Comparison of ENCODE assay signal across 8 cellular contexts in genomic region chr17:44186307-44187130, GRCh38. TPM values are rescaled to one million over a fixed set of nuclear protein-coding genes. Genes with fewer than 3 reads are reported as not detected.
DNase-seq lines count a peak whose midpoint lies in the region; ATAC-seq and TF ChIP-seq lines count a peak whose summit lies in the region.

TMUB2 (plus strand) TSS chr17:44186972; CDS start chr17:44187709, 737 bp downstream.

- H3K4me1 ChIP-seq in RWPE2 (ENCODE audit: insufficient read depth, poor library complexity, severe bottlenecking) = peaks cover 7% of the 10 kb centered on the region

- peaks cover 44% of the 10 kb centered on the region for H3K36me3 ChIP-seq in RWPE2 (ENCODE audit: low read depth)

- peak within 1 kb of the TSS; percentile 97 for H3K27ac Mint-ChIP-seq in activated T-helper 2 cell treated with anti-CD3 and anti-CD28 coated beads, Interferon-gamma antibody, Interleukin-2, Interleukin-4, amounts not matched to agents 10 μg/mL and 5 μg/mL and 100 μg/mL, durations not matched to agents 14 hours and 24 hours and 36 hours
- H3K27ac Mint-ChIP-seq in naive thymus-derived CD8-positive, alpha-beta T cell = peak within 1 kb of the TSS; percentile 98 to 100 (median 100)

- no peaks in the 10 kb centered on the region for H3K9me3 Mint-ChIP-seq in activated T-helper 2 cell treated with anti-CD3 and anti-CD28 coated beads, Interferon-gamma antibody, Interleukin-2, Interleukin-4, amounts not matched to agents 10 μg/mL and 5 μg/mL and 100 μg/mL, durations not matched to agents 14 hours and 24 hours and 36 hours
- no peaks in the 10 kb centered on the region for H3K9me3 Mint-ChIP-seq in naive thymus-derived CD8-positive, alpha-beta T cell

- peak within 1 kb of the TSS; percentile 98 for H3K4me3 Mint-ChIP-seq in activated T-helper 2 cell treated with anti-CD3 and anti-CD28 coated beads, Interferon-gamma antibody, Interleukin-2, Interleukin-4, amounts not matched to agents 10 μg/mL and 5 μg/mL and 100 μg/mL, durations not matched to agents 14 hours and 24 hours and 36 hours (ENCODE audit: low read depth)
- peak within 1 kb of the TSS; percentile 95 to 100 (median 99) for H3K4me3 Mint-ChIP-seq in naive thymus-derived CD8-positive, alpha-beta T cell

- H3K27me3 ChIP-seq in RWPE2 (ENCODE audit: insufficient read depth, poor library complexity, severe bottlenecking) = no peaks in the 10 kb centered on the region

- peak; percentile 99 for DNase-seq in EH (ENCODE audit: low read depth)
- peak; percentile 98 for DNase-seq in H4 (ENCODE audit: low spot score)
- DNase-seq in LoVo (ENCODE audit: low spot score) = peak; percentile 100
- DNase-seq in RWPE2 (ENCODE audit: low spot score) = peak; percentile 99
- DNase-seq in activated T-helper 2 cell treated with anti-CD3 and anti-CD28 coated beads, Interferon-gamma antibody, Interleukin-2, Interleukin-4, amounts not matched to agents 10 μg/mL and 5 μg/mL and 100 μg/mL, durations not matched to agents 14 hours and 24 hours and 36 hours (ENCODE audit: low spot score) = peak; percentile 99
- peak; percentile 99 for DNase-seq in fibroblast of mammary gland (ENCODE audit: low read depth)
- peak; percentile 98 to 100 (median 99) for DNase-seq in naive thymus-derived CD8-positive, alpha-beta T cell
- peak; percentile 98 to 100 (median 99) for DNase-seq in stimulated activated naive CD4-positive, alpha-beta T cell (lab: John Stamatoyannopoulos, UW)

- ATAC-seq in RWPE2 (ENCODE audit: low read depth) = peak; percentile 75
- ATAC-seq in naive thymus-derived CD8-positive, alpha-beta T cell = peak; percentile 88 to 90

- H3K27me3 Mint-ChIP-seq in activated T-helper 2 cell treated with anti-CD3 and anti-CD28 coated beads, Interferon-gamma antibody, Interleukin-2, Interleukin-4, amounts not matched to agents 10 μg/mL and 5 μg/mL and 100 μg/mL, durations not matched to agents 14 hours and 24 hours and 36 hours (ENCODE audit: low read depth) = no peaks in the 10 kb centered on the region
- no peaks in the 10 kb centered on the region for H3K27me3 Mint-ChIP-seq in naive thymus-derived CD8-positive, alpha-beta T cell

- H3K4me3 ChIP-seq in RWPE2 (ENCODE audit: severe bottlenecking) (peak within 1 kb of the TSS; percentile 52), fibroblast of mammary gland (ENCODE audit: control insufficient read depth, low read depth, low read length) (peak within 1 kb of the TSS; percentile 95)

- peaks cover 39% of the 10 kb centered on the region for H3K36me3 Mint-ChIP-seq in activated T-helper 2 cell treated with anti-CD3 and anti-CD28 coated beads, Interferon-gamma antibody, Interleukin-2, Interleukin-4, amounts not matched to agents 10 μg/mL and 5 μg/mL and 100 μg/mL, durations not matched to agents 14 hours and 24 hours and 36 hours (ENCODE audit: low read depth)
- peaks cover 0 to 34% (median 5%) of the 10 kb centered on the region in 3 donors for H3K36me3 Mint-ChIP-seq in naive thymus-derived CD8-positive, alpha-beta T cell

- no peak for TF ChIP-seq CTCF in RWPE2 (IDR thresholded peaks at IDR 0.05; ENCODE audit: poor library complexity, severe bottlenecking)
- TF ChIP-seq CTCF in fibroblast of mammary gland (conservative IDR thresholded peaks at IDR 0.05; ENCODE audit: control insufficient read depth, insufficient read depth, low read depth, low read length) = no peak

- POLR2A ChIA-PET in naive thymus-derived CD8-positive, alpha-beta T cell (lab: Charles Lee) = interaction anchor here (0.5 to 6.3 kb wide), 20 partner anchors 13 to 975 kb away, joined by 3 to 111 read pairs (median 6); partner anchors contain the start of genes ASB16, ATXN7L3, HDAC5 and HEXIM2

- intact Hi-C loops in activated T-helper 2 cell treated with anti-CD3 and anti-CD28 coated beads, Interferon-gamma antibody, Interleukin-2, Interleukin-4, amounts not matched to agents 10 μg/mL and 5 μg/mL and 100 μg/mL, durations not matched to agents 14 hours and 24 hours and 36 hours (cut with micrococcal nuclease) = loop anchor here (1.0 kb wide), 2 partner anchors 14 to 45 kb away; partner anchors contain the start of gene HROB

- H3K27ac ChIP-seq in RWPE2 (ENCODE audit: poor library complexity, severe bottlenecking) = peak within 1 kb of the TSS; percentile 73

- H3K9me3 ChIP-seq in RWPE2 (ENCODE audit: severe bottlenecking) = no peaks in the 10 kb centered on the region

- peaks cover 31% of the 10 kb centered on the region for H3K4me1 Mint-ChIP-seq in activated T-helper 2 cell treated with anti-CD3 and anti-CD28 coated beads, Interferon-gamma antibody, Interleukin-2, Interleukin-4, amounts not matched to agents 10 μg/mL and 5 μg/mL and 100 μg/mL, durations not matched to agents 14 hours and 24 hours and 36 hours (ENCODE audit: low read depth)
- peaks cover 23 to 58% (median 49%) of the 10 kb centered on the region in 4 donors for H3K4me1 Mint-ChIP-seq in naive thymus-derived CD8-positive, alpha-beta T cell

RNA-seq across cellular contexts. Expression of gene TMUB2, which starts in this region (rescaled TPM):
- total RNA-seq in H4 (2014; rRNA removed; shearing (Covaris generic)) = 16.4 and 19.1 TPM in 2 replicates
- 20.4 and 20.9 TPM in 2 replicates for total RNA-seq in activated T-helper 2 cell treated with anti-CD3 and anti-CD28 coated beads, Interferon-gamma antibody, Interleukin-2, Interleukin-4, amounts not matched to agents 10 μg/mL and 5 μg/mL and 100 μg/mL, durations not matched to agents 14 hours and 24 hours and 36 hours
- total RNA-seq in naive thymus-derived CD8-positive, alpha-beta T cell = 10 to 100 TPM; 45.8 to 50.5 TPM
- polyA plus RNA-seq in naive thymus-derived CD8-positive, alpha-beta T cell = 10 to 100 TPM; 22.1 to 30.2 (median 25.5) TPM

Comparison
In these comparisons a context has a peak if more than half of its experiments do, and no peak if none do; other contexts are left out.
1. Peak in every context shown above with its lines: DNase-seq, ATAC-seq, H3K4me3 ChIP-seq and H3K27ac ChIP-seq.